Comparison of ENCODE assay signal across 25 cellular contexts in genomic region chr14:104481323-104481722, GRCh38.
"Had no signal": no experiment of that assay in that cellular context is flagged by ENCODE, and none has a peak within 500 bp of the region (broad histone marks: within the 10 kb centered on the region; RNA-seq: fewer than 3 reads in every experiment).

No MANE protein-coding gene starts in this region.

- H3K9me3 ChIP-seq: ovary, right lobe of liver, thyroid gland, vagina had no signal

- H3K4me1 ChIP-seq: parathyroid adenoma, psoas muscle, right lobe of liver, sigmoid colon, stomach, thyroid gland, tibial nerve, upper lobe of left lung, vagina had no signal

- H3K27me3 ChIP-seq: ovary, right lobe of liver, thyroid gland, tibial nerve, upper lobe of left lung, vagina had no signal

- DNase-seq: nephron progenitor cell; occipital lobe; ovary; posterior cingulate gyrus; psoas muscle; right cardiac atrium; right lobe of liver; sigmoid colon; small intestine; stimulated activated CD4-positive, alpha-beta T cell treated with anti-CD3 and anti-CD28 coated beads, Interleukin-15, amount 100 ng/mL, for 24 hours; stimulated activated CD4-positive, alpha-beta T cell treated with anti-CD3 and anti-CD28 coated beads, Interleukin-2, amount 100 ng/mL, for 24 hours; stimulated activated CD4-positive, alpha-beta T cell treated with anti-CD3 and anti-CD28 coated beads, Interleukin-2, amount 100 ng/mL, for 48 hours; stimulated activated CD4-positive, alpha-beta T cell treated with anti-CD3 and anti-CD28 coated beads, Interleukin-4, amount 100 ng/mL, for 24 hours; stimulated activated naive B cell treated with anti-CD40 and anti-IgM and Interleukin-4, amounts not matched to agents 10 μg/mL and 1 μg/mL and 100 μg/mL, for 72 hours; stimulated activated naive CD4-positive, alpha-beta T cell treated with Interleukin-2 at 50 U/mL for 16 hours; stomach; thyroid gland; trophoblast cell had no signal

- H3K36me3 ChIP-seq: ovary, right lobe of liver, sigmoid colon, stomach, thoracic aorta, thyroid gland, tibial nerve, upper lobe of left lung, vagina had no signal

- H3K27ac ChIP-seq: ovary, parathyroid adenoma, psoas muscle, right lobe of liver, sigmoid colon, stomach, thoracic aorta, thyroid gland, tibial nerve, upper lobe of left lung, vagina had no signal

- ATAC-seq: natural killer cell treated with Interleukin-12 subunit alpha and Interleukin-12 subunit beta and Interleukin-15 and Interleukin-18, amount 100 ng/mL, for 72 hours; psoas muscle; right cardiac atrium; stimulated activated effector memory CD8-positive, alpha-beta T cell treated with anti-CD3 and anti-CD28 coated beads, Interleukin-12 subunit alpha, Interleukin-12 subunit beta, amount 100 ng/mL, for 72 hours; stimulated activated naive B cell treated with anti-CD40 and anti-IgM and Interleukin-4, amounts not matched to agents 10 μg/mL and 1 μg/mL and 100 μg/mL, for 72 hours had no signal

- H2AFZ ChIP-seq: parathyroid adenoma had no signal

- H3K9ac ChIP-seq: parathyroid adenoma had no signal

- H3K4me3 ChIP-seq: ovary, psoas muscle, right lobe of liver, sigmoid colon, stomach, thoracic aorta, thyroid gland, tibial nerve, upper lobe of left lung, vagina had no signal
